In the genomic region with DNA sequence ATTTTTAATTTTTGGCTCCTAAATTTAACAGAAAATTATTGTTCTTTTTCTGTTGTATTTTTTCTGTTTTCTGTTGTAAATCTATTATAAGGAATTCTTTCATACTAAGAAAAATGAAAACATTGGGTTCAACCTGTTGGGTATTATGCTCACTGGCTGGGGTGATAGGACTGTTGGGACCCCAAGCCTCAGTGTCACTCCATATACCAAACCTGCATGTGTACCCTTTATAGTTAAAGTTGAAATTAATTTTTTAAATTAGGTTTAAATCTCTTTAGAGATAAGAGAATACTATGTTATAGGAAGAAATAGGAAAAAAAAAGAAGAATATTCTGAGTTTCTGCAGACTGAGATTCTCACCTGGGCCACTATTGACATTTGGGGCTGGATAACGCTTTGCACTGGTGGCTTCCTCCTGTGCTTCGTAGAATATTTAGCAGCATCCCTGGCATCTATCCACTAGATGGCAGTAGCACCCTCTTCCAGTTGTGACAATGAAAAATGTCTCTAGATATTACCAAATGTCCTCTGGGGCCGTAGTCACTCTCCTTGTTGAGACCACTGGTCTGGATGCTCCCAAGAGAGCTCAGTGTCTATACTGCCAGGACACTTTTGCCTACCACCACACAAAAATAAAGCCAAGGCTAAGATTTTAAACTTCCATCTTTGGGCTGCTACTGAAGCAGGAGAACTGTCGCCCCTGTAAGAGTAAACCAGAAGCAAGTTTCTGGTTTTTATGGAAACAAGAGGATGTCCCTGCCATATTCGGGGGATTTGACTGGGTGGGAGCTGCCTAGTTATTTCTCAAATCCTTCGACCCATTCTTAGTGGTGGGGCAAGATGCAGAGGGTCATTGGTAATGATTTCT, we compare ENCODE assay signal across 8 cellular contexts. TPM values are rescaled to one million over a fixed set of nuclear protein-coding genes. Genes with fewer than 3 reads are reported as not detected.
DNase-seq lines count a peak whose midpoint lies in the region; ATAC-seq, FAIRE-seq and TF ChIP-seq lines count a peak whose summit lies in the region.

No MANE protein-coding gene starts in this region.

- H3K9me3 Mint-ChIP-seq in T-cell: no peaks in the 10 kb centered on the region

- no peaks in the 10 kb centered on the region for H3K27me3 Mint-ChIP-seq in T-cell

- DNase-seq in EL (peak; percentile 49), MM.1S (peak; percentile 61), T-cell (peak; percentile 14 to 72 (median 49)), adipocyte (ENCODE audit: low read depth) (peak; percentile 90), right atrium auricular region (ENCODE audit: low spot score) (no peak), small intestine (peak; percentile 61), COLO829 (ENCODE audit: low spot score) (no peak)

- H3K9me3 ChIP-seq in MM.1S (replicated peaks; ENCODE audit: insufficient read depth, low read length) (no peaks in the 10 kb centered on the region), adipocyte (ENCODE audit: control insufficient read depth, low read length) (no peaks in the 10 kb centered on the region), right atrium auricular region (no peaks in the 10 kb centered on the region), small intestine (ENCODE audit: control insufficient read depth, low read depth) (no peaks in the 10 kb centered on the region)

- peaks cover 13% of the 10 kb centered on the region for H3K36me3 Mint-ChIP-seq in T-cell

- FAIRE-seq in small intestine (lab: Jason Lieb, UNC): no peak

- H3K4me3 Mint-ChIP-seq in T-cell: no peak overlapping the region

- H3K4me1 ChIP-seq in MM.1S (ENCODE audit: low read length) (no peaks in the 10 kb centered on the region), adipocyte (ENCODE audit: control insufficient read depth, insufficient read depth, low read length) (peaks cover 4% of the 10 kb centered on the region), right atrium auricular region (no peaks in the 10 kb centered on the region), small intestine (ENCODE audit: control insufficient read depth in 2 of 2, insufficient read depth in 1 of 2, low read depth in 1 of 2, low read length in 1 of 2) (no peaks in the 10 kb centered on the region)

- TF ChIP-seq CTCF in MM.1S (IDR thresholded peaks at IDR 0.05; ENCODE audit: low read length) (peak; percentile 64), right atrium auricular region (IDR thresholded peaks at IDR 0.05) (peak; percentile 34 to 85)

- H3K4me3 ChIP-seq in MM.1S (ENCODE audit: low read length): no peak overlapping the region
- H3K4me3 ChIP-seq in adipocyte (ENCODE audit: low read length): no peak overlapping the region
- no peak overlapping the region for H3K4me3 ChIP-seq in right atrium auricular region
- no peak overlapping the region for H3K4me3 ChIP-seq in small intestine (ENCODE audit: low read depth in 1 of 2, low read length in 2 of 2)

- H3K4me1 Mint-ChIP-seq in T-cell: peaks cover 5 to 11% (median 9%) of the 10 kb centered on the region in 3 donors

- WGBS in small intestine, 3 donors: 42 to 48% (median 46%) methylated on average over 6 of the region's 6 CpGs

- H4K20me1 ChIP-seq in MM.1S (ENCODE audit: insufficient read depth, low read length): no peaks in the 10 kb centered on the region

- peaks cover 37% of the 10 kb centered on the region for H3K79me2 ChIP-seq in MM.1S (ENCODE audit: low read length)

- no peaks in the 10 kb centered on the region for H3K36me3 ChIP-seq in MM.1S (replicated peaks; ENCODE audit: insufficient read depth, low read length)
- H3K36me3 ChIP-seq in adipocyte (ENCODE audit: control insufficient read depth, insufficient read depth, low read length, severe bottlenecking): peaks cover 41% of the 10 kb centered on the region
- H3K36me3 ChIP-seq in right atrium auricular region: peaks cover 8% of the 10 kb centered on the region
- no peaks in the 10 kb centered on the region for H3K36me3 ChIP-seq in small intestine (ENCODE audit: control insufficient read depth in 2 of 2, insufficient read depth in 2 of 2, low read length in 2 of 2)

- H2AFZ ChIP-seq in MM.1S (ENCODE audit: low read length): no peak overlapping the region

- no peaks in the 10 kb centered on the region for H3K9me2 ChIP-seq in MM.1S (replicated peaks; ENCODE audit: insufficient read depth, low read length)

- ATAC-seq in GM21825 (IDR thresholded peaks at IDR 0.05; ENCODE audit: unreplicated experiment) (peak; percentile 87), T-cell (replicated peaks in 1 of 4) (peak; percentile 72 to 90 (median 78))

- peak overlapping the region in 1 of 2 donors; percentile 36 for H3K27ac Mint-ChIP-seq in T-cell

- no peak overlapping the region for H3K27ac ChIP-seq in MM.1S (ENCODE audit: low read length)
- no peak overlapping the region for H3K27ac ChIP-seq in right atrium auricular region
- no peak overlapping the region for H3K27ac ChIP-seq in small intestine (ENCODE audit: low read depth in 1 of 2, low read length in 1 of 2)

- POLR2A ChIA-PET in T-cell (lab: Charles Lee): no interaction called here

- H3K9ac ChIP-seq in MM.1S (ENCODE audit: low read length): no peak overlapping the region
- H3K9ac ChIP-seq in adipocyte (ENCODE audit: low read length): no peak overlapping the region

- no peaks in the 10 kb centered on the region for H3F3A ChIP-seq in MM.1S (ENCODE audit: insufficient read depth, low read length)

- CTCF ChIA-PET in T-cell (lab: Charles Lee): interaction anchor here (0.6 to 2.3 kb wide), 5 partner anchors 71 to 168 kb away, joined by 3 to 8 read pairs (median 3); partner anchors contain the start of genes AP1S2 (in 1 of the 2) and ZRSR2 (in 1 of the 2)

- H3K27me3 ChIP-seq in MM.1S (replicated peaks; ENCODE audit: insufficient read depth, low read length) (no peaks in the 10 kb centered on the region), adipocyte (replicated peaks; ENCODE audit: control insufficient read depth, insufficient read depth, low read length) (no peaks in the 10 kb centered on the region), right atrium auricular region (no peaks in the 10 kb centered on the region), small intestine (ENCODE audit: control insufficient read depth in 2 of 2, insufficient read depth in 2 of 2, low read length in 2 of 2) (no peaks in the 10 kb centered on the region)

- H3K4me2 ChIP-seq in MM.1S (ENCODE audit: low read depth, low read length): no peak overlapping the region

RNA-seq across cellular contexts. Expression of gene CLTRN, which starts 22.4 kb away (rescaled TPM):
- total RNA-seq in T-cell (under 1 TPM; 0.38 to 0.79 (median 0.45) TPM), right atrium auricular region (under 1 TPM; 0.28 to 0.70 TPM)
- polyA plus RNA-seq in small intestine: under 1 TPM in 2 of 3 donors, not detected in 1; 0.52 to 0.81 TPM

RNA-seq across cellular contexts. Expression of gene CA5B, which starts 51.0 kb away (rescaled TPM):
- total RNA-seq in T-cell (10 to 100 TPM; 34.2 to 80.9 (median 44.6) TPM), right atrium auricular region (1 to 10 TPM; 6.4 to 8.6 TPM)
- polyA plus RNA-seq in small intestine: 1 to 10 TPM in 1 of 3 donors, under 1 TPM in 2; 0.22 to 2.1 (median 0.54) TPM

Comparison
In these comparisons a context has a peak if more than half of its experiments do, and no peak if none do; other contexts are left out.
1. DNase-seq: peak in EL (single experiment), MM.1S (single experiment), T-cell (34 of 34), adipocyte (single experiment) and small intestine (single experiment); none in right atrium auricular region (single experiment) and COLO829 (single experiment).